9 cellular contexts compared by ENCODE assay signal in the genomic region with DNA sequence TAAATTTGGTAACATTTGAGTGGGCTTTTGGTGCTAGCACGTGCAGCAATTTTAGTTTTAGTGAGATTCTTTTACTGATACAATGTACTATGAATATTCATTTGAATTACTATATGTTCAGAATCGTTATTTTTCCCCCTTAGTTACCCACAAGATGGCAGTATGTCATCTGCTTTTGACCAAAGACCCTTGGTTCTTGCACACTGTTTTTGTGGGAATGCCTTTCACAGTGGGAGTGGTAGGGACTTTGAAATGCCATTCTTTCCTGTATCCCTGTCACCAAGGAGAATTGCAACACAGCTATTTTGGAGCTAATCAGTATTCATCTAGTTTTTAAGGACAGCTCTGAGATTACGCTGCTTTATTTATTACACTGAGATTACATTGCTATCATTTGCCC. TPM values are rescaled to one million over a fixed set of nuclear protein-coding genes. Genes with fewer than 3 reads are reported as not detected.
DNase-seq lines count a peak whose midpoint lies in the region; FAIRE-seq and TF ChIP-seq lines count a peak whose summit lies in the region.
"Had no signal": no experiment of that assay in that cellular context is flagged by ENCODE, and none has a peak within 500 bp of the region (broad histone marks: within the 10 kb centered on the region; RNA-seq: fewer than 3 reads in every experiment).

No MANE protein-coding gene starts in this region.

- no peak overlapping the region for H3K9ac ChIP-seq in kidney (ENCODE audit: low read length in 2 of 2)

- no peaks in the 10 kb centered on the region for H3K9me3 Mint-ChIP-seq in activated T-helper 1 cell treated with anti-CD3 and anti-CD28 coated beads, Interleukin-12 subunit alpha, Interleukin-12 subunit beta, Interleukin-2, Interleukin-4 antibody, amounts not matched to agents 30 ng/mL and 10 ng/mL and 1 ng/mL, durations not matched to agents 14 hours and 24 hours and 36 hours

- peak; percentile 5 for DNase-seq in CMK (ENCODE audit: low read depth)
- DNase-seq in HTR-8/SVneo (ENCODE audit: insufficient read length, low spot score): peak; percentile 13
- peak; percentile 39 for DNase-seq in SW480 (ENCODE audit: low spot score)
- DNase-seq in kidney: no peak
- DNase-seq in central memory CD4-positive, alpha-beta T cell: no peak
- DNase-seq in effector memory CD4-positive, alpha-beta T cell: no peak
- no peak for DNase-seq in stimulated activated CD4-positive, alpha-beta T cell treated with anti-CD3 and anti-CD28 coated beads, Interleukin-12 subunit alpha, Interleukin-12 subunit beta, amount 100 ng/mL, for 4 hours
- DNase-seq in activated T-helper 1 cell treated with anti-CD3 and anti-CD28 coated beads, Interleukin-12 subunit alpha, Interleukin-12 subunit beta, Interleukin-2, Interleukin-4 antibody, amounts not matched to agents 30 ng/mL and 10 ng/mL and 1 ng/mL, durations not matched to agents 14 hours and 24 hours and 36 hours (ENCODE audit: low spot score): no peak
- DNase-seq: stimulated activated CD4-positive, alpha-beta T cell treated with anti-CD3 and anti-CD28 coated beads, Interleukin-15, amount 100 ng/mL, for 24 hours had no signal

- H3K4me1 ChIP-seq in kidney (ENCODE audit: control insufficient read depth in 1 of 2, insufficient read depth in 1 of 2, low read depth in 1 of 2, low read length in 2 of 2): no peaks in the 10 kb centered on the region
- H3K4me1 ChIP-seq in effector memory CD4-positive, alpha-beta T cell (ENCODE audit: control insufficient read depth, insufficient read depth, low read length, poor library complexity, severe bottlenecking): peaks cover 5% of the 10 kb centered on the region

- peaks cover 25 to 32% of the 10 kb centered on the region in 2 donors for H3K36me3 ChIP-seq in kidney (ENCODE audit: control insufficient read depth in 1 of 2, insufficient read depth in 2 of 2, low read length in 2 of 2)
- peaks cover 49% of the 10 kb centered on the region for H3K36me3 ChIP-seq in effector memory CD4-positive, alpha-beta T cell (ENCODE audit: control insufficient read depth, insufficient read depth, low read length)

- no peak overlapping the region for H3K27ac Mint-ChIP-seq in activated T-helper 1 cell treated with anti-CD3 and anti-CD28 coated beads, Interleukin-12 subunit alpha, Interleukin-12 subunit beta, Interleukin-2, Interleukin-4 antibody, amounts not matched to agents 30 ng/mL and 10 ng/mL and 1 ng/mL, durations not matched to agents 14 hours and 24 hours and 36 hours

- H3K27ac ChIP-seq in kidney (ENCODE audit: low read depth in 2 of 2, low read length in 2 of 2): no peak overlapping the region
- no peak overlapping the region for H3K27ac ChIP-seq in effector memory CD4-positive, alpha-beta T cell (ENCODE audit: insufficient read depth, low read length, poor library complexity, severe bottlenecking)

- no peaks in the 10 kb centered on the region for H3K9me3 ChIP-seq in kidney (ENCODE audit: control insufficient read depth in 1 of 2, low read length in 2 of 2)
- H3K9me3 ChIP-seq in effector memory CD4-positive, alpha-beta T cell (ENCODE audit: control insufficient read depth, low read length): no peaks in the 10 kb centered on the region

- H3K4me3 Mint-ChIP-seq in activated T-helper 1 cell treated with anti-CD3 and anti-CD28 coated beads, Interleukin-12 subunit alpha, Interleukin-12 subunit beta, Interleukin-2, Interleukin-4 antibody, amounts not matched to agents 30 ng/mL and 10 ng/mL and 1 ng/mL, durations not matched to agents 14 hours and 24 hours and 36 hours: no peak overlapping the region

- H3K27me3 ChIP-seq in effector memory CD4-positive, alpha-beta T cell (replicated peaks; ENCODE audit: control insufficient read depth, insufficient read depth, low read length, poor library complexity, severe bottlenecking): no peaks in the 10 kb centered on the region

- H3K4me3 ChIP-seq in kidney (ENCODE audit: low read length in 2 of 2): no peak overlapping the region
- H3K4me3 ChIP-seq in effector memory CD4-positive, alpha-beta T cell (ENCODE audit: insufficient read depth, low read depth, low read length, poor library complexity, severe bottlenecking): no peak overlapping the region

- H3K36me3 Mint-ChIP-seq in activated T-helper 1 cell treated with anti-CD3 and anti-CD28 coated beads, Interleukin-12 subunit alpha, Interleukin-12 subunit beta, Interleukin-2, Interleukin-4 antibody, amounts not matched to agents 30 ng/mL and 10 ng/mL and 1 ng/mL, durations not matched to agents 14 hours and 24 hours and 36 hours (ENCODE audit: low read depth): peaks cover 36% of the 10 kb centered on the region

- intact Hi-C loops in kidney (cut with DNase I): no loop called here
- intact Hi-C loops in activated T-helper 1 cell treated with anti-CD3 and anti-CD28 coated beads, Interleukin-12 subunit alpha, Interleukin-12 subunit beta, Interleukin-2, Interleukin-4 antibody, amounts not matched to agents 30 ng/mL and 10 ng/mL and 1 ng/mL, durations not matched to agents 14 hours and 24 hours and 36 hours (cut with micrococcal nuclease): no loop called here

- FAIRE-seq in HTR-8/SVneo (lab: Jason Lieb, UNC) (no peak), kidney (lab: Jason Lieb, UNC) (no peak)

- peak; percentile 41 for TF ChIP-seq CTCF in kidney (IDR thresholded peaks at IDR 0.05; ENCODE audit: borderline replicate concordance, extremely low read depth, insufficient read depth)

- H3K27me3 Mint-ChIP-seq in activated T-helper 1 cell treated with anti-CD3 and anti-CD28 coated beads, Interleukin-12 subunit alpha, Interleukin-12 subunit beta, Interleukin-2, Interleukin-4 antibody, amounts not matched to agents 30 ng/mL and 10 ng/mL and 1 ng/mL, durations not matched to agents 14 hours and 24 hours and 36 hours (ENCODE audit: insufficient read depth): no peaks in the 10 kb centered on the region

- H3K4me1 Mint-ChIP-seq in activated T-helper 1 cell treated with anti-CD3 and anti-CD28 coated beads, Interleukin-12 subunit alpha, Interleukin-12 subunit beta, Interleukin-2, Interleukin-4 antibody, amounts not matched to agents 30 ng/mL and 10 ng/mL and 1 ng/mL, durations not matched to agents 14 hours and 24 hours and 36 hours (ENCODE audit: low read depth): peaks cover 11% of the 10 kb centered on the region

RNA-seq across cellular contexts. Expression of a gene that starts 40.6 kb away (rescaled TPM):
- 65.2 TPM for total RNA-seq in kidney
- polyA plus RNA-seq in kidney (ENCODE audit: insufficient read depth, low read depth, low replicate concordance): 13.3 TPM
- 79.7 and 91.7 TPM in 2 replicates for total RNA-seq in activated T-helper 1 cell treated with anti-CD3 and anti-CD28 coated beads, Interleukin-12 subunit alpha, Interleukin-12 subunit beta, Interleukin-2, Interleukin-4 antibody, amounts not matched to agents 30 ng/mL and 10 ng/mL and 1 ng/mL, durations not matched to agents 14 hours and 24 hours and 36 hours

Comparison
In these comparisons a context has a peak if more than half of its experiments do, and no peak if none do; other contexts are left out.
1. DNase-seq: peak in CMK (single experiment), HTR-8/SVneo (single experiment) and SW480 (single experiment); none in kidney (single experiment), central memory CD4-positive, alpha-beta T cell (single experiment), effector memory CD4-positive, alpha-beta T cell (0 of 3), stimulated activated CD4-positive, alpha-beta T cell treated with anti-CD3 and anti-CD28 coated beads, Interleukin-12 subunit alpha, Interleukin-12 subunit beta, amount 100 ng/mL, for 4 hours (single experiment) and activated T-helper 1 cell treated with anti-CD3 and anti-CD28 coated beads, Interleukin-12 subunit alpha, Interleukin-12 subunit beta, Interleukin-2, Interleukin-4 antibody, amounts not matched to agents 30 ng/mL and 10 ng/mL and 1 ng/mL, durations not matched to agents 14 hours and 24 hours and 36 hours (single experiment).